Comparison of ENCODE assay signal across 28 cellular contexts in genomic region chr5:133397986-133398645, GRCh38.
A peak's percentile ranks its signal among the peaks of the same experiment; 100 is the strongest.
DNase-seq lines count a peak whose midpoint lies in the region; ATAC-seq lines count a peak whose summit lies in the region.
"Had no signal": no experiment of that assay in that cellular context is flagged by ENCODE, and none has a peak within 500 bp of the region (broad histone marks: within the 10 kb centered on the region; RNA-seq: fewer than 3 reads in every experiment).

No MANE protein-coding gene starts in this region.

- peaks cover 7% of the 10 kb centered on the region for H3K9me3 Mint-ChIP-seq in stimulated activated naive CD8-positive, alpha-beta T cell treated with anti-CD3 and anti-CD28 coated beads, Interleukin-15, Interleukin-2, amounts not matched to agents 100 ng/mL and 50 ng/mL, for 24 hours
- H3K9me3 Mint-ChIP-seq in activated naive CD8-positive, alpha-beta T cell treated with anti-CD3 and anti-CD28 coated beads, Interleukin-2, amount 50 U/mL, for 24 hours: peaks cover 5% of the 10 kb centered on the region
- peaks cover 0 to 6% (median 0%) of the 10 kb centered on the region in 7 donors for H3K9me3 Mint-ChIP-seq in naive B cell

- ATAC-seq in stimulated activated naive CD8-positive, alpha-beta T cell treated with anti-CD3 and anti-CD28 coated beads, Interleukin-15, Interleukin-2, amounts not matched to agents 100 U/mL and 50 U/mL, for 24 hours: no peak
- ATAC-seq in activated naive CD8-positive, alpha-beta T cell treated with anti-CD3 and anti-CD28 coated beads, Interleukin-2, amount 50 U/mL, for 24 hours: peak; percentile 0
- ATAC-seq in naive B cell (ENCODE audit: low read depth in 2 of 2): no peak
- no peak for ATAC-seq in HG03469 (IDR thresholded peaks at IDR 0.05; ENCODE audit: unreplicated experiment)
- ATAC-seq: Right ventricle myocardium inferior, sciatic nerve had no signal

- H3K36me3 ChIP-seq in MG63: no peaks in the 10 kb centered on the region
- H3K36me3 ChIP-seq: breast epithelium, esophagus squamous epithelium, HAP-1, uterus, WERI-Rb-1 had no signal

- H3K9me3 ChIP-seq in MG63: no peaks in the 10 kb centered on the region
- H3K9me3 ChIP-seq: breast epithelium, esophagus squamous epithelium, HAP-1, uterus had no signal

- peak overlapping the region; percentile 50 for H3K27ac Mint-ChIP-seq in stimulated activated naive CD8-positive, alpha-beta T cell treated with anti-CD3 and anti-CD28 coated beads, Interleukin-15, Interleukin-2, amounts not matched to agents 100 ng/mL and 50 ng/mL, for 24 hours
- peak overlapping the region; percentile 24 for H3K27ac Mint-ChIP-seq in activated naive CD8-positive, alpha-beta T cell treated with anti-CD3 and anti-CD28 coated beads, Interleukin-2, amount 50 U/mL, for 24 hours
- H3K27ac Mint-ChIP-seq in naive B cell: peak overlapping the region in 4 of 6 donors; percentile 61 to 77 (median 75)
- H3K27ac Mint-ChIP-seq: nephron progenitor cell had no signal

- peaks cover 8% of the 10 kb centered on the region for H3K27me3 Mint-ChIP-seq in stimulated activated naive CD8-positive, alpha-beta T cell treated with anti-CD3 and anti-CD28 coated beads, Interleukin-15, Interleukin-2, amounts not matched to agents 100 ng/mL and 50 ng/mL, for 24 hours
- peaks cover 11% of the 10 kb centered on the region for H3K27me3 Mint-ChIP-seq in activated naive CD8-positive, alpha-beta T cell treated with anti-CD3 and anti-CD28 coated beads, Interleukin-2, amount 50 U/mL, for 24 hours
- H3K27me3 Mint-ChIP-seq in naive B cell: peaks cover 0 to 5% (median 0%) of the 10 kb centered on the region in 3 donors

- peaks cover 7% of the 10 kb centered on the region for H3K36me3 Mint-ChIP-seq in stimulated activated naive CD8-positive, alpha-beta T cell treated with anti-CD3 and anti-CD28 coated beads, Interleukin-15, Interleukin-2, amounts not matched to agents 100 ng/mL and 50 ng/mL, for 24 hours (ENCODE audit: low read depth)
- no peaks in the 10 kb centered on the region for H3K36me3 Mint-ChIP-seq in activated naive CD8-positive, alpha-beta T cell treated with anti-CD3 and anti-CD28 coated beads, Interleukin-2, amount 50 U/mL, for 24 hours (ENCODE audit: low read depth)
- no peaks in the 10 kb centered on the region for H3K36me3 Mint-ChIP-seq in naive B cell

- DNase-seq in stimulated activated naive CD8-positive, alpha-beta T cell treated with anti-CD3 and anti-CD28 coated beads, Interleukin-15, Interleukin-2, amounts not matched to agents 100 U/mL and 50 U/mL, for 24 hours: no peak
- no peak for DNase-seq in activated naive CD8-positive, alpha-beta T cell treated with anti-CD3 and anti-CD28 coated beads, Interleukin-2, amount 50 U/mL, for 24 hours
- DNase-seq in naive B cell (no peak), MG63 (no peak), COLO829 (ENCODE audit: low spot score) (no peak)
- no peak for DNase-seq in activated CD4-positive, CD25-positive, alpha-beta regulatory T cell (lab: John Stamatoyannopoulos, UW)
- DNase-seq: activated CD4-positive, alpha-beta T cell treated with anti-CD3 and anti-CD28 coated beads, Interleukin-2, amount 50 U/mL, for 4 hours; activated naive CD4-positive, alpha-beta T cell; C1 segment of cervical spinal cord; effector memory CD4-positive, alpha-beta T cell; esophagus squamous epithelium; midbrain; NCI-H1092 treated with DMSO at 0.1 percent for 48 hours; NCI-H2029; NCI-H345; NCI-H748 treated with DMSO at 0.1 percent for 48 hours; nephron progenitor cell; OCI-M1; substantia nigra; uterus; WERI-Rb-1 had no signal

- H3K4me1 Mint-ChIP-seq in stimulated activated naive CD8-positive, alpha-beta T cell treated with anti-CD3 and anti-CD28 coated beads, Interleukin-15, Interleukin-2, amounts not matched to agents 100 ng/mL and 50 ng/mL, for 24 hours (ENCODE audit: low read depth): peaks cover 47% of the 10 kb centered on the region
- H3K4me1 Mint-ChIP-seq in activated naive CD8-positive, alpha-beta T cell treated with anti-CD3 and anti-CD28 coated beads, Interleukin-2, amount 50 U/mL, for 24 hours: peaks cover 41% of the 10 kb centered on the region
- H3K4me1 Mint-ChIP-seq in naive B cell: peaks cover 42 to 54% (median 51%) of the 10 kb centered on the region in 3 donors

- no peaks in the 10 kb centered on the region for H3K27me3 ChIP-seq in MG63
- H3K27me3 ChIP-seq: breast epithelium, hepatocyte, uterus had no signal

- peak overlapping the region; percentile 32 for H3K4me3 Mint-ChIP-seq in stimulated activated naive CD8-positive, alpha-beta T cell treated with anti-CD3 and anti-CD28 coated beads, Interleukin-15, Interleukin-2, amounts not matched to agents 100 ng/mL and 50 ng/mL, for 24 hours
- peak overlapping the region; percentile 22 for H3K4me3 Mint-ChIP-seq in activated naive CD8-positive, alpha-beta T cell treated with anti-CD3 and anti-CD28 coated beads, Interleukin-2, amount 50 U/mL, for 24 hours
- H3K4me3 Mint-ChIP-seq in naive B cell: peak overlapping the region in 7 of 8 donors; percentile 51 to 77 (median 64)
- H3K4me3 Mint-ChIP-seq: nephron progenitor cell had no signal

- H3K4me3 ChIP-seq in MG63: no peak overlapping the region
- H3K4me3 ChIP-seq: breast epithelium, esophagus squamous epithelium, HAP-1, hepatocyte, uterus had no signal

Comparison
In these comparisons a context has a peak if more than half of its experiments do, and no peak if none do; other contexts are left out.
1. H3K27ac Mint-ChIP-seq: peak in every context shown above with its lines; median percentile 75 in naive B cell; 50 in stimulated activated naive CD8-positive, alpha-beta T cell treated with anti-CD3 and anti-CD28 coated beads, Interleukin-15, Interleukin-2, amounts not matched to agents 100 ng/mL and 50 ng/mL, for 24 hours; 24 in activated naive CD8-positive, alpha-beta T cell treated with anti-CD3 and anti-CD28 coated beads, Interleukin-2, amount 50 U/mL, for 24 hours.